1 cellular context compared by ENCODE assay signal in the genomic region with DNA sequence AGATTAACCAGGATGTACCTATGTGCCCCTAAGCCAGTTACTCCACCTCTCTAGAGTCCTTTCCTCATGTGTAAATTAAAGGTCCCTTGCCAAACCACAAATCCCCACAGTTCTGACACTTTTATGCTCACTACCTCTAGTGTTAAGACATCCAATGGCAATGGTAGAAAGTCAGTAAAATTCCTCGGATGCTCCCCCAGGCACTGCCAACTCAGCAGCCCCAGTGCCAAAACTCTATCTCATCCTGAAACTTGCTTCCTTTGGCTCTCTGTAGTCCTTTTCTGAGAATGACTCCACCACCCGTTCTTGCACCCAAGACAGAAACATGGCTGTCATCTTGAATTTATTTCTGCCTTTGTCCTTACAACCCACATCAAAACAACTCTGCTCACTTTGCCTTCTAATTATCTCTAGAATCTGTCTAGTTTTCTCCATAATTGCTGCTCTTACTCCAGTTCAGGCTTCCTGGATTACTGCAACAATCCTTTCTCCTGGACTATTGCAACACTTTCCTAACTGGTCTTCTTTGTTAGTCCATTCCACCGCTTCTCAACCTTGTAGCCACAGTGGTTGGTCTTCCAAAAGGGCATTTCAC.
TF ChIP-seq lines count a peak whose summit lies in the region.

No MANE protein-coding gene starts in this region.

TF ChIP-seq in GM12891, 5 proteins besides CTCF, POLR2A, EP300 and RAD21:
- no peak for TF ChIP-seq PAX5 (IDR thresholded peaks at IDR 0.05; ENCODE audit: insufficient read depth, low read length, severe bottlenecking)
- no peak for TF ChIP-seq TAF1 (IDR thresholded peaks at IDR 0.05; ENCODE audit: low read depth, low read length)
- TF ChIP-seq POLR2AphosphoS5 (IDR thresholded peaks at IDR 0.05; ENCODE audit: low read depth, low read length) = no peak
